In the genomic region with DNA sequence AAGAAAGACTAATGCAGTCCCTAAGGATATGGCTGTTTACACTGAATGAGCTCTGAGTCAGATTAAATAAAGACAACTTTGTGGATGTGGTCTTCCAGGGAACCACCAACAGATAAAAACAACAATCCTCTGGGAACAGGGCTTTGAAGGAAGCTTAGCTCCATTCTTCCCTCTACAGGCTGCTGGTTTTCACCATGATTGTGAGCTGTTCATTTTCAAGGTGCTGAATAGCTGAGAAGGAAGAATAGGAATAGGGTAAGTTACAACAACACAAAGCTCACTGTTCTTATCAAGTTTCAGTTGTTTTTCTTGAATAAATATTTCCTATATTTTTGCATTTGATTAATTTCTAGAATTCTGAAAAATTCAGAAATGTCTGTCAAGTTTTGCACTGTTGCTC, we compare ENCODE assay signal across 13 cellular contexts. TPM values are rescaled to one million over a fixed set of nuclear protein-coding genes. Genes with fewer than 3 reads are reported as not detected.
DNase-seq lines count a peak whose midpoint lies in the region; ATAC-seq, FAIRE-seq and TF ChIP-seq lines count a peak whose summit lies in the region.
"Had no signal": no experiment of that assay in that cellular context is flagged by ENCODE, and none has a peak within 500 bp of the region (broad histone marks: within the 10 kb centered on the region; RNA-seq: fewer than 3 reads in every experiment).

No MANE protein-coding gene starts in this region.

- H2BK120ac ChIP-seq in H1 (replicated peaks; ENCODE audit: low read depth, low read length) = no peak overlapping the region
- no peak overlapping the region for H2BK120ac ChIP-seq in mesendoderm (ENCODE audit: low read depth, low read length)

- no peak overlapping the region for H2BK20ac ChIP-seq in H1 (ENCODE audit: low read length)

- intact Hi-C loops in psoas muscle (cut with DNase I) = no loop called here

- H3K79me2 ChIP-seq in MM.1S (ENCODE audit: low read length) (no peaks in the 10 kb centered on the region), H1 (ENCODE audit: control insufficient read depth in 1 of 2, insufficient read depth in 2 of 2, low read length in 2 of 2) (no peaks in the 10 kb centered on the region), mesendoderm (ENCODE audit: control insufficient read depth, insufficient read depth, low read length) (no peaks in the 10 kb centered on the region)

- H4K91ac ChIP-seq in H1 (replicated peaks; ENCODE audit: insufficient read length, low read length) = no peak overlapping the region

- H3K79me1 ChIP-seq in H1 (ENCODE audit: low read depth, low read length) (no peaks in the 10 kb centered on the region), mesendoderm (ENCODE audit: low read length) (no peaks in the 10 kb centered on the region)

- H3K4me2 ChIP-seq in MM.1S (ENCODE audit: low read depth, low read length) = no peak overlapping the region
- H3K4me2 ChIP-seq in H1 (ENCODE audit: insufficient read depth in 1 of 2, low read depth in 2 of 2, low read length in 2 of 2) = no peak overlapping the region
- H3K4me2 ChIP-seq in mesendoderm (ENCODE audit: low read length) = no peak overlapping the region

- no peaks in the 10 kb centered on the region; the same call in 1 of the 2 replicates for H3K4me1 ChIP-seq in MM.1S (ENCODE audit: low read length)
- no peaks in the 10 kb centered on the region for H3K4me1 ChIP-seq in H1 (replicated peaks in 1 of 4; ENCODE audit: control insufficient read depth in 3 of 4, insufficient read depth in 4 of 4, low read length in 3 of 4)
- H3K4me1 ChIP-seq in mesendoderm (ENCODE audit: control insufficient read depth, low read depth, low read length) = no peaks in the 10 kb centered on the region
- H3K4me1 ChIP-seq in psoas muscle = no peaks in the 10 kb centered on the region
- H3K4me1 ChIP-seq: body of pancreas had no signal

- H4K5ac ChIP-seq in H1 (ENCODE audit: insufficient read length, low read depth, low read length) (no peak overlapping the region), mesendoderm (ENCODE audit: low read length) (no peak overlapping the region)

- H3K36me3 ChIP-seq in MM.1S (replicated peaks; ENCODE audit: insufficient read depth, low read length) = no peaks in the 10 kb centered on the region
- H3K36me3 ChIP-seq in H1 (ENCODE audit: control insufficient read depth in 2 of 4, insufficient read depth in 4 of 4, low read length in 3 of 4) = no peaks in the 10 kb centered on the region
- H3K36me3 ChIP-seq in mesendoderm (ENCODE audit: control insufficient read depth, insufficient read depth, low read length) = no peaks in the 10 kb centered on the region
- H3K36me3 ChIP-seq in psoas muscle (ENCODE audit: insufficient read depth in 1 of 2, low read depth in 1 of 2) = no peaks in the 10 kb centered on the region

- no peak overlapping the region for H2BK15ac ChIP-seq in H1 (ENCODE audit: low read length)
- H2BK15ac ChIP-seq in mesendoderm (replicated peaks; ENCODE audit: low read depth) = no peak overlapping the region

- H3K23me2 ChIP-seq in H1 (ENCODE audit: low read depth, low read length) = no peaks in the 10 kb centered on the region

- no peak overlapping the region for H3K27ac ChIP-seq in MM.1S (ENCODE audit: low read length)
- no peak overlapping the region for H3K27ac ChIP-seq in H1 (ENCODE audit: low read depth, low read length)
- H3K27ac ChIP-seq in mesendoderm (ENCODE audit: low read depth, low read length) = no peak overlapping the region
- no peak overlapping the region for H3K27ac ChIP-seq in psoas muscle
- H3K27ac ChIP-seq: body of pancreas had no signal

- TF ChIP-seq EP300 in H1 (IDR thresholded peaks at IDR 0.05; ENCODE audit: borderline replicate concordance in 1 of 2, low read depth in 2 of 2, low read length in 2 of 2) = no peak

- no peak overlapping the region for H3K23ac ChIP-seq in H1 (ENCODE audit: insufficient read length)
- no peak overlapping the region for H3K23ac ChIP-seq in mesendoderm (ENCODE audit: low read length)

- H2BK5ac ChIP-seq in H1 (ENCODE audit: low read depth, low read length) = no peak overlapping the region
- no peak overlapping the region for H2BK5ac ChIP-seq in mesendoderm (ENCODE audit: low read length)

- FAIRE-seq in H1 (lab: Jason Lieb, UNC) = peak; percentile 81

- no peak overlapping the region for H2BK12ac ChIP-seq in H1 (ENCODE audit: low read depth, low read length)

- no peaks in the 10 kb centered on the region for H4K20me1 ChIP-seq in MM.1S (ENCODE audit: insufficient read depth, low read length)
- H4K20me1 ChIP-seq in H1 (replicated peaks in 1 of 2; ENCODE audit: control insufficient read depth in 1 of 2, insufficient read depth in 2 of 2, low read length in 2 of 2) = no peaks in the 10 kb centered on the region

- H3K9me2 ChIP-seq in MM.1S (replicated peaks; ENCODE audit: insufficient read depth, low read length) = no peaks in the 10 kb centered on the region

- H3K27me3 ChIP-seq in MM.1S (replicated peaks; ENCODE audit: insufficient read depth, low read length) (no peaks in the 10 kb centered on the region), H1 (replicated peaks in 1 of 4; ENCODE audit: control insufficient read depth in 3 of 4, extremely low read depth in 1 of 4, insufficient read depth in 3 of 4, low read length in 3 of 4) (no peaks in the 10 kb centered on the region), mesendoderm (ENCODE audit: insufficient read depth, low read length, poor library complexity) (no peaks in the 10 kb centered on the region), psoas muscle (ENCODE audit: insufficient read depth in 3 of 3, low read length in 2 of 3) (no peaks in the 10 kb centered on the region)

- H3K9me3 ChIP-seq in MM.1S (replicated peaks; ENCODE audit: insufficient read depth, low read length) (no peaks in the 10 kb centered on the region), H1 (ENCODE audit: insufficient read depth in 2 of 2, low read depth in 1 of 2, low read length in 1 of 2) (no peaks in the 10 kb centered on the region), psoas muscle (no peaks in the 10 kb centered on the region)
- H3K9me3 ChIP-seq: body of pancreas had no signal

- DNase-seq in Daoy (ENCODE audit: low read depth) (peak; percentile 52), MM.1S (no peak), H1 (ENCODE audit: low read depth in 1 of 2, low spot score in 2 of 2) (no peak), mesendoderm (peak; percentile 71), psoas muscle (no peak), DMS79 treated with DMSO at 0.1 percent for 48 hours (lab: John Stamatoyannopoulos, UW) (no peak), MV-4-11 (lab: John Stamatoyannopoulos, UW) (no peak)
- DNase-seq: body of pancreas, GDM1, glutamatergic neuron, NCI-H1436, T1000 had no signal

- H3F3A ChIP-seq in MM.1S (ENCODE audit: insufficient read depth, low read length) = no peaks in the 10 kb centered on the region

- H3K56ac ChIP-seq in H1 (replicated peaks; ENCODE audit: insufficient read length, low read depth, low read length) (no peak overlapping the region), mesendoderm (ENCODE audit: low read length) (no peak overlapping the region)

- CTCF ChIA-PET in H1 (lab: Charles Lee; ENCODE audit: partially characterized antibody) = interaction anchor here (0.9 to 2.4 kb wide), 5 partner anchors 14 to 31 kb away, joined by 3 to 8 read pairs (median 4); no protein-coding TSS in a partner anchor

- H4K8ac ChIP-seq in H1 (ENCODE audit: extremely low read depth, insufficient read depth, low read length) (no peak overlapping the region), mesendoderm (ENCODE audit: low read depth, low read length) (no peak overlapping the region)

- H3K4ac ChIP-seq in H1 (replicated peaks; ENCODE audit: insufficient read length, low read depth, low read length) = no peak overlapping the region
- H3K4ac ChIP-seq in mesendoderm (ENCODE audit: low read depth, low read length) = no peak overlapping the region

- no peak overlapping the region for H3K18ac ChIP-seq in H1 (ENCODE audit: extremely low read depth, low read length)
- H3K18ac ChIP-seq in mesendoderm (ENCODE audit: low read length) = no peak overlapping the region

- no peak overlapping the region for H3K14ac ChIP-seq in H1 (ENCODE audit: insufficient read length)

- no peak overlapping the region for H2AFZ ChIP-seq in MM.1S (ENCODE audit: low read length)
- H2AFZ ChIP-seq in H1 (ENCODE audit: low read length) = no peak overlapping the region

- no peak overlapping the region for H3K4me3 ChIP-seq in MM.1S (ENCODE audit: low read length)
- H3K4me3 ChIP-seq in H1 (ENCODE audit: extremely low read depth in 1 of 4, insufficient read depth in 2 of 4, low read depth in 3 of 4, low read length in 4 of 4) = no peak overlapping the region
- H3K4me3 ChIP-seq in mesendoderm (ENCODE audit: low read length) = no peak overlapping the region
- no peak overlapping the region for H3K4me3 ChIP-seq in psoas muscle
- H3K4me3 ChIP-seq: body of pancreas had no signal

- TF ChIP-seq RAD21 in H1 (IDR thresholded peaks at IDR 0.05 in 1 of 2, conservative IDR thresholded peaks at IDR 0.05 in 1 of 2; ENCODE audit: low read depth in 2 of 2, low read length in 2 of 2) = peak; percentile 30 to 34; a peak in 2 of 4 replicates

- TF ChIP-seq CTCF in MM.1S (IDR thresholded peaks at IDR 0.05; ENCODE audit: low read length) (0 out of 2 replicates have a peak, but pooled peaks have one; percentile 16), H1 (IDR thresholded peaks at IDR 0.05; ENCODE audit: control extremely low read depth in 1 of 3, insufficient read depth in 1 of 3, low read depth in 1 of 3, low read length in 3 of 3) (peak in 2 of 3 experiments; percentile 16 to 22; a peak in 1 of 4 replicates), psoas muscle (IDR thresholded peaks at IDR 0.05) (no peak)

- no peak for ATAC-seq in psoas muscle
- no peak for ATAC-seq in GM19463 (IDR thresholded peaks at IDR 0.05; ENCODE audit: unreplicated experiment)
- ATAC-seq: body of pancreas had no signal

- H2AK5ac ChIP-seq in H1 (ENCODE audit: low read depth, low read length) (no peak overlapping the region), mesendoderm (ENCODE audit: low read length) (no peak overlapping the region)

- POLR2A ChIA-PET in H1 (lab: Charles Lee; ENCODE audit: partially characterized antibody) = interaction anchor here (0.5 to 1.0 kb wide), 2 partner anchors 25 to 749 kb away, joined by 3 read pairs; no protein-coding TSS in a partner anchor

- no peak overlapping the region for H3K9ac ChIP-seq in MM.1S (ENCODE audit: low read length)
- H3K9ac ChIP-seq in H1 (replicated peaks in 1 of 4; ENCODE audit: extremely low read depth in 1 of 4, low read depth in 3 of 4, low read length in 3 of 4) = no peak overlapping the region
- no peak overlapping the region for H3K9ac ChIP-seq in mesendoderm (ENCODE audit: low read length)

- no peak for TF ChIP-seq POLR2A in H1 (IDR thresholded peaks at IDR 0.05; ENCODE audit: control extremely low read depth in 1 of 2, low read depth in 2 of 2, low read length in 2 of 2)

RNA-seq across cellular contexts. Expression of gene PTAR1, which starts 25.9 kb away (rescaled TPM):
- 33.9 and 41.8 TPM in 2 replicates for total RNA-seq in Daoy (2014; rRNA removed; shearing (Covaris generic))
- 75.9 and 84.9 TPM in 2 replicates for total RNA-seq in H1 (2021; fragmentation: NEBNext Ultra II Directional; extraction: Animal tissue kit (Norgen Biotek cat#: 25700))
- polyA plus RNA-seq in H1 (2011; rRNA removed) (15.9 and 19.5 TPM in 2 replicates), psoas muscle (10 to 100 TPM in 2 of 3 donors, 1 to 10 TPM in 1; 7.5 to 18.0 (median 10.4) TPM)
- polyA plus RNA-seq in H1 (2011; cell fraction: cytosol; rRNA removed) = 24.9 TPM
- 33.6 TPM for polyA plus RNA-seq in H1 (2011; cell fraction: nucleus; rRNA removed)
- 23.2 to 52.4 TPM (median 34.0 TPM) in 4 replicates for polyA plus RNA-seq in H1 (2012, experiment 1 of 2)
- 4.8 TPM for polyA plus RNA-seq in H1 (2012, experiment 2 of 2)
- polyA plus RNA-seq in H1 (2013, experiment 1 of 2) = 37.9 TPM
- polyA plus RNA-seq in H1 (2013, experiment 2 of 2) = 33.7 TPM
- polyA minus RNA-seq in H1 (2011; rRNA and poly(A)+ RNA removed) = 142 and 180 TPM in 2 replicates
- 70.2 TPM for polyA minus RNA-seq in H1 (2011; cell fraction: cytosol; rRNA and poly(A)+ RNA removed)
- 174 TPM for polyA minus RNA-seq in H1 (2011; cell fraction: nucleus; rRNA and poly(A)+ RNA removed)
- 16.2 TPM for polyA plus RNA-seq in mesendoderm (2013, experiment 1 of 2)
- polyA plus RNA-seq in mesendoderm (2013, experiment 2 of 2) = 15.7 TPM
- 10 to 100 TPM; 24.0 to 27.9 (median 26.3) TPM for total RNA-seq in psoas muscle

RNA-seq across cellular contexts. Expression of gene CFAP95, which starts 34.9 kb away (rescaled TPM):
- total RNA-seq in Daoy (2014; rRNA removed; shearing (Covaris generic)) = 2.5 TPM in 1 of 2 replicates, not detected in the other
- total RNA-seq in H1 (2021; fragmentation: NEBNext Ultra II Directional; extraction: Animal tissue kit (Norgen Biotek cat#: 25700)) = 15.8 and 17.3 TPM in 2 replicates
- polyA plus RNA-seq in H1 (2011; rRNA removed) = 15.9 and 38.5 TPM in 2 replicates
- 32.8 TPM for polyA plus RNA-seq in H1 (2011; cell fraction: cytosol; rRNA removed)
- 9.7 TPM for polyA plus RNA-seq in H1 (2011; cell fraction: nucleus; rRNA removed)
- polyA plus RNA-seq in H1 (2012, experiment 1 of 2) = 29.9 to 47.8 TPM (median 41.5 TPM) in 4 replicates
- 61.4 TPM for polyA plus RNA-seq in H1 (2012, experiment 2 of 2)
- polyA plus RNA-seq in H1 (2013, experiment 1 of 2) = 18.4 TPM
- 16.0 TPM for polyA plus RNA-seq in H1 (2013, experiment 2 of 2)
- polyA minus RNA-seq in H1 (2011; rRNA and poly(A)+ RNA removed) = 14.2 and 24.5 TPM in 2 replicates
- polyA minus RNA-seq in H1 (2011; cell fraction: cytosol; rRNA and poly(A)+ RNA removed) = 12.2 TPM
- 14.8 TPM for polyA minus RNA-seq in H1 (2011; cell fraction: nucleus; rRNA and poly(A)+ RNA removed)
- 18.4 TPM for polyA plus RNA-seq in mesendoderm (2013, experiment 1 of 2)
- 19.3 TPM for polyA plus RNA-seq in mesendoderm (2013, experiment 2 of 2)
- 1 to 10 TPM in 1 of 4 donors, not detected in 3; 1.8 TPM for total RNA-seq in psoas muscle
- polyA plus RNA-seq in psoas muscle = under 1 TPM in 1 of 3 donors, not detected in 2; 0.53 TPM

Comparison
In these comparisons a context has a peak if more than half of its experiments do, and no peak if none do; other contexts are left out.
1. DNase-seq: peak in Daoy (single experiment) and mesendoderm (single experiment); none in MM.1S (single experiment), H1 (0 of 2), psoas muscle (0 of 2), DMS79 treated with DMSO at 0.1 percent for 48 hours (single experiment) and MV-4-11 (single experiment).